In genomic region chr16:51952500-51952899, GRCh38 we compare ENCODE assay signal across 19 cellular contexts.
"Had no signal": no experiment of that assay in that cellular context is flagged by ENCODE, and none has a peak within 500 bp of the region (broad histone marks: within the 10 kb centered on the region; RNA-seq: fewer than 3 reads in every experiment).

No MANE protein-coding gene starts in this region.

- H3K36me3 ChIP-seq: left lung, neural progenitor cell, upper lobe of left lung had no signal

- H3K4me3 ChIP-seq: left lung, lung, neural progenitor cell, upper lobe of left lung had no signal

- H3K27ac ChIP-seq: epithelial cell of prostate, left lung, neural progenitor cell, upper lobe of left lung had no signal

- H3K9ac ChIP-seq: neural progenitor cell had no signal

- H3K27me3 ChIP-seq: left lung, neural progenitor cell, upper lobe of left lung had no signal

- H3K9me3 ChIP-seq: left lung, upper lobe of left lung had no signal

- ATAC-seq: activated T-cell treated with anti-CD3 and anti-CD28 coated beads, Interleukin-2, amount 50 U/mL, for 4 hours; left lung; naive thymus-derived CD4-positive, alpha-beta T cell; stimulated activated naive CD8-positive, alpha-beta T cell treated with anti-CD3 and anti-CD28 coated beads, Interleukin-15, Interleukin-2, amounts not matched to agents 100 U/mL and 50 U/mL, for 24 hours; T-cell had no signal

- DNase-seq: activated CD4-positive, alpha-beta T cell treated with anti-CD3 and anti-CD28 coated beads, Interleukin-2, amount 50 U/mL, for 4 hours; activated CD8-positive, alpha-beta memory T cell treated with anti-CD3 and anti-CD28 coated beads for 24 hours; activated CD8-positive, alpha-beta memory T cell treated with anti-CD3 and anti-CD28 coated beads, Interleukin-2, amount 50 U/mL, for 4 hours; activated naive CD4-positive, alpha-beta T cell; activated naive CD8-positive, alpha-beta T cell treated with anti-CD3 and anti-CD28 coated beads for 36 hours; activated T-cell treated with anti-CD3 and anti-CD28 coated beads, Interleukin-2, amount 50 U/mL, for 4 hours; cerebellar nuclear complex; cortex of kidney; foreskin fibroblast; left lung; naive thymus-derived CD4-positive, alpha-beta T cell; posterior cingulate gyrus; stimulated activated CD4-positive, alpha-beta T cell treated with anti-CD3 and anti-CD28 coated beads, Interleukin-4, amount 100 ng/mL, for 4 hours; stimulated activated naive CD8-positive, alpha-beta T cell treated with anti-CD3 and anti-CD28 coated beads, Interleukin-15, Interleukin-2, amounts not matched to agents 100 U/mL and 50 U/mL, for 24 hours; T-cell; upper lobe of left lung had no signal

- H3K4me1 ChIP-seq: left lung, upper lobe of left lung had no signal
